Comparison of ENCODE assay signal across 12 cellular contexts in genomic region chr9:35638755-35639154, GRCh38. TPM values are rescaled to one million over a fixed set of nuclear protein-coding genes. Genes with fewer than 3 reads are reported as not detected.
A peak's percentile ranks its signal among the peaks of the same experiment; 100 is the strongest.
DNase-seq lines count a peak whose midpoint lies in the region; ATAC-seq and TF ChIP-seq lines count a peak whose summit lies in the region.
"Not testable (repeated sequence)": the region's sequence is repeated elsewhere in the genome, so short reads cannot be mapped to it uniquely, and the experiment has no call there.
"Had no signal": no experiment of that assay in that cellular context is flagged by ENCODE, and none has a peak within 500 bp of the region (broad histone marks: within the 10 kb centered on the region; RNA-seq: fewer than 3 reads in every experiment).

No MANE protein-coding gene starts in this region.

- H3K79me2 ChIP-seq in OCI-LY7 (ENCODE audit: insufficient read depth, low read depth, low read length) = not testable (repeated sequence)

- H2AFZ ChIP-seq in OCI-LY7 (ENCODE audit: low read length) = not testable (repeated sequence)

- H3K27ac Mint-ChIP-seq in CD4-positive, alpha-beta T cell = peak overlapping the region; percentile 73
- H3K27ac Mint-ChIP-seq in activated CD4-positive, alpha-beta T cell treated with anti-CD3 and anti-CD28 coated beads, Interleukin-2, amount 10 ng/mL, durations not matched to agents 24 days and 14 days = peak overlapping the region; percentile 75
- peak overlapping the region; percentile 88 for H3K27ac Mint-ChIP-seq in activated naive CD4-positive, alpha-beta T cell treated with anti-CD3 and anti-CD28 coated beads, Interleukin-2, amount 10 ng/mL, durations not matched to agents 7 days and 5 days
- H3K27ac Mint-ChIP-seq in effector memory CD8-positive, alpha-beta T cell = peak overlapping the region; percentile 89 to 92
- H3K27ac Mint-ChIP-seq in natural killer cell treated with Interleukin-12 subunit alpha and Interleukin-12 subunit beta and Interleukin-15 and Interleukin-18, amount 100 ng/mL, for 72 hours = peak overlapping the region; percentile 91 to 96

- peaks cover 30% of the 10 kb centered on the region for H3K36me3 ChIP-seq in OCI-LY7 (ENCODE audit: insufficient read depth, low read length)

- H4K20me1 ChIP-seq in OCI-LY7 (ENCODE audit: insufficient read depth, low read length) = not testable (repeated sequence)

- not testable (repeated sequence) for H3K27me3 Mint-ChIP-seq in CD4-positive, alpha-beta T cell; activated CD4-positive, alpha-beta T cell treated with anti-CD3 and anti-CD28 coated beads, Interleukin-2, amount 10 ng/mL, durations not matched to agents 24 days and 14 days; activated T-cell treated with anti-CD3 and anti-CD28 coated beads, Interleukin-2, amount 50 U/mL, for 4 hours (ENCODE audit: low read depth); activated naive CD4-positive, alpha-beta T cell treated with anti-CD3 and anti-CD28 coated beads, Interleukin-2, amount 10 ng/mL, durations not matched to agents 7 days and 5 days; effector memory CD8-positive, alpha-beta T cell; natural killer cell treated with Interleukin-12 subunit alpha and Interleukin-12 subunit beta and Interleukin-15 and Interleukin-18, amount 100 ng/mL, for 72 hours

- H3K9me3 Mint-ChIP-seq in CD4-positive, alpha-beta T cell; activated CD4-positive, alpha-beta T cell treated with anti-CD3 and anti-CD28 coated beads, Interleukin-2, amount 10 ng/mL, durations not matched to agents 24 days and 14 days; activated T-cell treated with anti-CD3 and anti-CD28 coated beads, Interleukin-2, amount 50 U/mL, for 4 hours; activated naive CD4-positive, alpha-beta T cell treated with anti-CD3 and anti-CD28 coated beads, Interleukin-2, amount 10 ng/mL, durations not matched to agents 7 days and 5 days; effector memory CD8-positive, alpha-beta T cell; natural killer cell treated with Interleukin-12 subunit alpha and Interleukin-12 subunit beta and Interleukin-15 and Interleukin-18, amount 100 ng/mL, for 72 hours: not testable (repeated sequence)

- H3K27ac ChIP-seq in CD4-positive, alpha-beta T cell (ENCODE audit: low read depth, low read length) = not testable (repeated sequence)
- H3K27ac ChIP-seq in OCI-LY7 (ENCODE audit: low read depth, low read length, poor library complexity, severe bottlenecking) = peak overlapping the region; percentile 72

- not testable (repeated sequence) for H3K27me3 ChIP-seq in CD4-positive, alpha-beta T cell (ENCODE audit: control insufficient read depth, insufficient read depth, low read length)

- H3K9me2 ChIP-seq in OCI-LY7 (ENCODE audit: insufficient read depth, low read length) = not testable (repeated sequence)

- not testable (repeated sequence) for TF ChIP-seq CTCF in CD4-positive, alpha-beta T cell (IDR thresholded peaks at IDR 0.05); OCI-LY7 (conservative IDR thresholded peaks at IDR 0.05; ENCODE audit: low read length)

- H3K4me3 Mint-ChIP-seq in CD4-positive, alpha-beta T cell; activated CD4-positive, alpha-beta T cell treated with anti-CD3 and anti-CD28 coated beads, Interleukin-2, amount 10 ng/mL, durations not matched to agents 24 days and 14 days; activated naive CD4-positive, alpha-beta T cell treated with anti-CD3 and anti-CD28 coated beads, Interleukin-2, amount 10 ng/mL, durations not matched to agents 7 days and 5 days: not testable (repeated sequence)
- peak overlapping the region; percentile 48 for H3K4me3 Mint-ChIP-seq in activated T-cell treated with anti-CD3 and anti-CD28 coated beads, Interleukin-2, amount 50 U/mL, for 4 hours
- H3K4me3 Mint-ChIP-seq in effector memory CD8-positive, alpha-beta T cell = peak overlapping the region; percentile 54 to 65
- H3K4me3 Mint-ChIP-seq in natural killer cell treated with Interleukin-12 subunit alpha and Interleukin-12 subunit beta and Interleukin-15 and Interleukin-18, amount 100 ng/mL, for 72 hours = peak overlapping the region; percentile 72

- peak; percentile 44 for ATAC-seq in CD4-positive, alpha-beta T cell (ENCODE audit: poor library complexity)
- ATAC-seq in activated T-cell treated with anti-CD3 and anti-CD28 coated beads, Interleukin-2, amount 50 U/mL, for 4 hours = not testable (repeated sequence)
- peak; percentile 85 for ATAC-seq in effector memory CD8-positive, alpha-beta T cell (replicated peaks)
- ATAC-seq in natural killer cell treated with Interleukin-12 subunit alpha and Interleukin-12 subunit beta and Interleukin-15 and Interleukin-18, amount 100 ng/mL, for 72 hours = peak in 1 of 2 donors; percentile 53

- peaks cover 65% of the 10 kb centered on the region for H3K4me1 ChIP-seq in OCI-LY7 (ENCODE audit: insufficient read depth, low read length, poor library complexity, severe bottlenecking)

- POLR2A ChIA-PET in CD4-positive, alpha-beta T cell (lab: Charles Lee) = interaction anchor here (1.0 to 1.4 kb wide), 4 partner anchors 9 to 94 kb away, joined by 3 to 5 read pairs (median 4); partner anchors contain the start of genes CCDC107, CREB3, RMRP and TLN1
- POLR2A ChIA-PET in OCI-LY7 (lab: Charles Lee) = interaction anchor here (0.7 to 3.1 kb wide), 8 partner anchors 9 to 247 kb away, joined by 3 to 17 read pairs (median 6); partner anchors contain the start of genes CD72 and SIT1

- CTCF ChIA-PET in CD4-positive, alpha-beta T cell (lab: Charles Lee) = interaction anchor here (1.0 to 1.4 kb wide), 3 partner anchors 9 to 27 kb away, joined by 3 to 4 read pairs (median 4); partner anchors contain the start of genes CCDC107 and RMRP
- CTCF ChIA-PET in OCI-LY7 (lab: Charles Lee; ENCODE audit: unreplicated experiment) = interaction anchor here (2.3 kb wide), 1 partner anchor 10 kb away, joined by 5 read pairs; no protein-coding TSS in a partner anchor
- CTCF ChIA-PET in activated naive CD4-positive, alpha-beta T cell treated with anti-CD3 and anti-CD28 coated beads, Interleukin-2, amount 10 ng/mL, durations not matched to agents 7 days and 5 days (lab: Charles Lee) = interaction anchor here (1.0 to 2.8 kb wide), 5 partner anchors 9 to 58 kb away, joined by 3 to 18 read pairs (median 4); partner anchors contain the start of gene SIT1

- BruUV-seq in OCI-LY7 (replicated peaks; lab: Mats Ljungman, UMichigan) = not testable (repeated sequence)

- not testable (repeated sequence) for H3K9me3 ChIP-seq in CD4-positive, alpha-beta T cell (ENCODE audit: control insufficient read depth, low read length); OCI-LY7 (ENCODE audit: low read length)

- intact Hi-C loops in CD4-positive, alpha-beta T cell (cut with DNase I, micrococcal nuclease); OCI-LY7 (cut with micrococcal nuclease; ENCODE audit: unreplicated experiment); activated CD4-positive, alpha-beta T cell treated with anti-CD3 and anti-CD28 coated beads, Interleukin-2, amount 10 ng/mL, durations not matched to agents 24 days and 14 days (cut with micrococcal nuclease): not testable (repeated sequence)

- not testable (repeated sequence) for H3K36me3 Mint-ChIP-seq in CD4-positive, alpha-beta T cell (ENCODE audit: low read depth); activated T-cell treated with anti-CD3 and anti-CD28 coated beads, Interleukin-2, amount 50 U/mL, for 4 hours (ENCODE audit: insufficient read depth); effector memory CD8-positive, alpha-beta T cell (ENCODE audit: insufficient read depth); natural killer cell treated with Interleukin-12 subunit alpha and Interleukin-12 subunit beta and Interleukin-15 and Interleukin-18, amount 100 ng/mL, for 72 hours
- peaks cover 26% of the 10 kb centered on the region for H3K36me3 Mint-ChIP-seq in activated CD4-positive, alpha-beta T cell treated with anti-CD3 and anti-CD28 coated beads, Interleukin-2, amount 10 ng/mL, durations not matched to agents 24 days and 14 days (ENCODE audit: low read depth)
- peaks cover 24% of the 10 kb centered on the region for H3K36me3 Mint-ChIP-seq in activated naive CD4-positive, alpha-beta T cell treated with anti-CD3 and anti-CD28 coated beads, Interleukin-2, amount 10 ng/mL, durations not matched to agents 7 days and 5 days

- peaks cover 70% of the 10 kb centered on the region for H3K4me1 Mint-ChIP-seq in CD4-positive, alpha-beta T cell (ENCODE audit: low read depth)
- H3K4me1 Mint-ChIP-seq in activated CD4-positive, alpha-beta T cell treated with anti-CD3 and anti-CD28 coated beads, Interleukin-2, amount 10 ng/mL, durations not matched to agents 24 days and 14 days = peaks cover 48% of the 10 kb centered on the region
- H3K4me1 Mint-ChIP-seq in activated T-cell treated with anti-CD3 and anti-CD28 coated beads, Interleukin-2, amount 50 U/mL, for 4 hours (ENCODE audit: low read depth) = peaks cover 67% of the 10 kb centered on the region
- H3K4me1 Mint-ChIP-seq in activated naive CD4-positive, alpha-beta T cell treated with anti-CD3 and anti-CD28 coated beads, Interleukin-2, amount 10 ng/mL, durations not matched to agents 7 days and 5 days = peaks cover 64% of the 10 kb centered on the region
- H3K4me1 Mint-ChIP-seq in effector memory CD8-positive, alpha-beta T cell (ENCODE audit: low read depth in 2 of 2) = peaks cover 49 to 59% of the 10 kb centered on the region in 2 donors
- peaks cover 57 to 68% of the 10 kb centered on the region in 2 donors for H3K4me1 Mint-ChIP-seq in natural killer cell treated with Interleukin-12 subunit alpha and Interleukin-12 subunit beta and Interleukin-15 and Interleukin-18, amount 100 ng/mL, for 72 hours (ENCODE audit: low read depth in 2 of 2)

- DNase-seq in CD4-positive, alpha-beta T cell = peak in 1 of 10 experiments; percentile 25
- peak; percentile 63 for DNase-seq in OCI-LY7 (ENCODE audit: low spot score)
- peak; percentile 79 for DNase-seq in activated CD4-positive, alpha-beta T cell treated with anti-CD3 and anti-CD28 coated beads, Interleukin-2, amount 10 ng/mL, durations not matched to agents 24 days and 14 days
- not testable (repeated sequence) for DNase-seq in activated T-cell treated with anti-CD3 and anti-CD28 coated beads, Interleukin-2, amount 50 U/mL, for 4 hours; natural killer cell treated with Interleukin-12 subunit alpha and Interleukin-12 subunit beta and Interleukin-15 and Interleukin-18, amount 100 ng/mL, for 72 hours (ENCODE audit: low spot score)
- peak; percentile 59 for DNase-seq in activated naive CD4-positive, alpha-beta T cell treated with anti-CD3 and anti-CD28 coated beads, Interleukin-2, amount 10 ng/mL, durations not matched to agents 7 days and 5 days
- peak in 1 of 3 experiments; percentile 37 for DNase-seq in effector memory CD8-positive, alpha-beta T cell
- DNase-seq in stimulated activated naive CD4-positive, alpha-beta T cell (lab: John Stamatoyannopoulos, UW) = peak in 4 of 6 experiments; percentile 14 to 47 (median 38)

- not testable (repeated sequence) for H3K4me3 ChIP-seq in OCI-LY7 (ENCODE audit: low read depth, low read length, poor library complexity, severe bottlenecking)

- H3K4me2 ChIP-seq in OCI-LY7 (ENCODE audit: low read length) = peak overlapping the region; percentile 58

RNA-seq across cellular contexts. Expression of gene SIT1, which starts 12.0 kb away (rescaled TPM):
- total RNA-seq in CD4-positive, alpha-beta T cell = 10 to 100 TPM; 18.4 to 19.2 TPM
- 176 and 210 TPM in 2 replicates for total RNA-seq in OCI-LY7 (2014; rRNA removed; shearing (Covaris generic))
- total RNA-seq in OCI-LY7 (2022) = 93.0 and 121 TPM in 2 replicates
- total RNA-seq in activated CD4-positive, alpha-beta T cell treated with anti-CD3 and anti-CD28 coated beads, Interleukin-2, amount 10 ng/mL, durations not matched to agents 24 days and 14 days = 80.4 and 81.8 TPM in 2 replicates
- total RNA-seq in activated T-cell treated with anti-CD3 and anti-CD28 coated beads, Interleukin-2, amount 50 U/mL, for 4 hours = 10 to 100 TPM; 21.8 to 23.8 (median 22.9) TPM
- total RNA-seq in natural killer cell treated with Interleukin-12 subunit alpha and Interleukin-12 subunit beta and Interleukin-15 and Interleukin-18, amount 100 ng/mL, for 72 hours = 1 to 10 TPM; 3.5 to 7.1 TPM
- total RNA-seq: Caco-2, Daoy, H4, PC-9 had no signal

RNA-seq across cellular contexts. Expression of gene RMRP, which starts 19.1 kb away (rescaled TPM):
- over 10,000 TPM; 14,857 to 24,615 TPM for total RNA-seq in CD4-positive, alpha-beta T cell
- 21,739 and 26,575 TPM in 2 replicates for total RNA-seq in OCI-LY7 (2014; rRNA removed; shearing (Covaris generic))
- 4,033 and 12,624 TPM in 2 replicates for total RNA-seq in OCI-LY7 (2022)
- total RNA-seq in activated CD4-positive, alpha-beta T cell treated with anti-CD3 and anti-CD28 coated beads, Interleukin-2, amount 10 ng/mL, durations not matched to agents 24 days and 14 days = 5,949 and 6,301 TPM in 2 replicates
- over 10,000 TPM; 12,907 to 15,791 (median 13,372) TPM for total RNA-seq in activated T-cell treated with anti-CD3 and anti-CD28 coated beads, Interleukin-2, amount 50 U/mL, for 4 hours
- total RNA-seq in natural killer cell treated with Interleukin-12 subunit alpha and Interleukin-12 subunit beta and Interleukin-15 and Interleukin-18, amount 100 ng/mL, for 72 hours = 1,000 to 10,000 TPM; 3,856 to 4,437 TPM

RNA-seq across cellular contexts. Expression of gene CCDC107, which starts 19.3 kb away (rescaled TPM):
- total RNA-seq in CD4-positive, alpha-beta T cell = 10 to 100 TPM; 10.2 TPM
- 16.5 and 20.3 TPM in 2 replicates for total RNA-seq in OCI-LY7 (2014; rRNA removed; shearing (Covaris generic))
- 10.0 and 11.4 TPM in 2 replicates for total RNA-seq in OCI-LY7 (2022)
- 20.8 and 21.8 TPM in 2 replicates for total RNA-seq in activated CD4-positive, alpha-beta T cell treated with anti-CD3 and anti-CD28 coated beads, Interleukin-2, amount 10 ng/mL, durations not matched to agents 24 days and 14 days
- total RNA-seq in activated T-cell treated with anti-CD3 and anti-CD28 coated beads, Interleukin-2, amount 50 U/mL, for 4 hours = 10 to 100 TPM; 11.1 to 12.5 (median 12.0) TPM
- total RNA-seq in natural killer cell treated with Interleukin-12 subunit alpha and Interleukin-12 subunit beta and Interleukin-15 and Interleukin-18, amount 100 ng/mL, for 72 hours = 10 to 100 TPM; 12.0 to 21.5 TPM

RNA-seq across cellular contexts. Expression of gene CD72, which starts 20.5 kb away (rescaled TPM):
- total RNA-seq in CD4-positive, alpha-beta T cell = 1 to 10 TPM; 2.3 to 3.6 TPM
- total RNA-seq in OCI-LY7 (2014; rRNA removed; shearing (Covaris generic)) = 91.4 and 107 TPM in 2 replicates
- 63.0 and 67.6 TPM in 2 replicates for total RNA-seq in OCI-LY7 (2022)
- total RNA-seq in activated CD4-positive, alpha-beta T cell treated with anti-CD3 and anti-CD28 coated beads, Interleukin-2, amount 10 ng/mL, durations not matched to agents 24 days and 14 days = 8.1 and 9.0 TPM in 2 replicates
- 1 to 10 TPM; 1.8 to 4.5 (median 3.9) TPM for total RNA-seq in activated T-cell treated with anti-CD3 and anti-CD28 coated beads, Interleukin-2, amount 50 U/mL, for 4 hours
- 1 to 10 TPM; 7.0 to 8.8 TPM for total RNA-seq in natural killer cell treated with Interleukin-12 subunit alpha and Interleukin-12 subunit beta and Interleukin-15 and Interleukin-18, amount 100 ng/mL, for 72 hours

RNA-seq across cellular contexts. Expression of gene ARHGEF39, which starts 26.2 kb away (rescaled TPM):
- under 1 TPM; 0.08 to 0.17 TPM for total RNA-seq in CD4-positive, alpha-beta T cell
- total RNA-seq in OCI-LY7 (2014; rRNA removed; shearing (Covaris generic)) = 22.7 and 30.8 TPM in 2 replicates
- total RNA-seq in OCI-LY7 (2022) = 48.1 and 53.6 TPM in 2 replicates
- 9.9 and 10.8 TPM in 2 replicates for total RNA-seq in activated CD4-positive, alpha-beta T cell treated with anti-CD3 and anti-CD28 coated beads, Interleukin-2, amount 10 ng/mL, durations not matched to agents 24 days and 14 days
- 1 to 10 TPM; 1.1 to 1.2 (median 1.2) TPM for total RNA-seq in activated T-cell treated with anti-CD3 and anti-CD28 coated beads, Interleukin-2, amount 50 U/mL, for 4 hours
- total RNA-seq in natural killer cell treated with Interleukin-12 subunit alpha and Interleukin-12 subunit beta and Interleukin-15 and Interleukin-18, amount 100 ng/mL, for 72 hours = 10 to 100 TPM in 1 of 2 donors, 1 to 10 TPM in 1; 4.6 to 14.2 TPM
